8 cellular contexts compared by ENCODE assay signal in genomic region chr12:754871-755562, GRCh38. TPM values are rescaled to one million over a fixed set of nuclear protein-coding genes. Genes with fewer than 3 reads are reported as not detected.
DNase-seq lines count a peak whose midpoint lies in the region; ATAC-seq and TF ChIP-seq lines count a peak whose summit lies in the region.

No MANE protein-coding gene starts in this region.

- POLR2A ChIA-PET in naive thymus-derived CD8-positive, alpha-beta T cell (lab: Charles Lee): interaction anchor here (1.0 to 5.8 kb wide), 6 partner anchors 10 to 176 kb away, joined by 3 to 85 read pairs (median 4); no protein-coding TSS in a partner anchor

- no peaks in the 10 kb centered on the region for H3K9me2 ChIP-seq in SU-DHL-6 (replicated peaks; ENCODE audit: insufficient read depth, low read length)

- peaks cover 28% of the 10 kb centered on the region for H3K4me1 ChIP-seq in HUES64 (ENCODE audit: insufficient read depth, low read length)

- H3K27ac ChIP-seq in HUES64 (ENCODE audit: low read depth, low read length): no peak overlapping the region
- H3K27ac ChIP-seq in SU-DHL-6 (ENCODE audit: low read depth, low read length): peak overlapping the region; percentile 33; the same call in 1 of the 2 replicates

- H3F3A ChIP-seq in SU-DHL-6 (ENCODE audit: insufficient read depth): peaks cover 28% of the 10 kb centered on the region

- DNase-seq in NCI-H146 (lab: John Stamatoyannopoulos, UW) (peak; percentile 19), NCI-H146 treated with DMSO at 0.1 percent for 48 hours (lab: John Stamatoyannopoulos, UW; ENCODE audit: unreplicated experiment) (no peak), SHP77 (lab: John Stamatoyannopoulos, UW) (no peak), cerebellar nuclear complex (lab: John Stamatoyannopoulos, UW) (no peak)
- peak in 2 of 3 experiments; percentile 18 to 33 for DNase-seq in effector memory CD8-positive, alpha-beta T cell
- DNase-seq in naive thymus-derived CD8-positive, alpha-beta T cell: peak in 5 of 10 donors; percentile 4 to 49 (median 38)

- H3K27me3 Mint-ChIP-seq in effector memory CD8-positive, alpha-beta T cell: no peaks in the 10 kb centered on the region
- no peaks in the 10 kb centered on the region for H3K27me3 Mint-ChIP-seq in naive thymus-derived CD8-positive, alpha-beta T cell

- peak; percentile 12 for TF ChIP-seq CTCF in SU-DHL-6 (IDR thresholded peaks at IDR 0.05; ENCODE audit: insufficient read depth, low read length, poor library complexity, severe bottlenecking)

- H3K4me3 ChIP-seq in HUES64 (ENCODE audit: low read length): peak overlapping the region; percentile 81
- peak overlapping the region; percentile 83 for H3K4me3 ChIP-seq in SU-DHL-6 (ENCODE audit: insufficient read depth, low read length, poor library complexity, severe bottlenecking)

- no peak overlapping the region for H2AFZ ChIP-seq in SU-DHL-6 (ENCODE audit: low read depth, low read length, severe bottlenecking)

- no peaks in the 10 kb centered on the region for H3K9me3 Mint-ChIP-seq in effector memory CD8-positive, alpha-beta T cell
- no peaks in the 10 kb centered on the region for H3K9me3 Mint-ChIP-seq in naive thymus-derived CD8-positive, alpha-beta T cell

- H3K27me3 ChIP-seq in HUES64 (ENCODE audit: insufficient read depth, low read length) (no peaks in the 10 kb centered on the region; the same call in 1 of the 2 replicates), SU-DHL-6 (ENCODE audit: low read length) (no peaks in the 10 kb centered on the region)

- 29% methylated on average over 4 of the region's 7 CpGs for WGBS in HUES64

- H3K79me2 ChIP-seq in SU-DHL-6 (ENCODE audit: insufficient read depth, low read length): peaks cover 70% of the 10 kb centered on the region

- ATAC-seq in effector memory CD8-positive, alpha-beta T cell (replicated peaks): peak; percentile 9
- peak in 1 of 2 donors; percentile 4 for ATAC-seq in naive thymus-derived CD8-positive, alpha-beta T cell

- peak overlapping the region in 1 of 2 donors; percentile 96 for H3K27ac Mint-ChIP-seq in effector memory CD8-positive, alpha-beta T cell
- peak overlapping the region; percentile 85 to 98 (median 92) for H3K27ac Mint-ChIP-seq in naive thymus-derived CD8-positive, alpha-beta T cell

- H3K9ac ChIP-seq in HUES64 (ENCODE audit: low read depth, low read length): no peak overlapping the region
- H3K9ac ChIP-seq in SU-DHL-6 (ENCODE audit: low read length): peak overlapping the region; percentile 85

- no peaks in the 10 kb centered on the region for H3K9me3 ChIP-seq in HUES64 (ENCODE audit: insufficient read depth, low read depth, low read length)
- H3K9me3 ChIP-seq in SU-DHL-6 (ENCODE audit: insufficient read depth, low read length): no peaks in the 10 kb centered on the region

- peaks cover 17 to 23% of the 10 kb centered on the region in 2 donors for H3K4me1 Mint-ChIP-seq in effector memory CD8-positive, alpha-beta T cell (ENCODE audit: low read depth in 2 of 2)
- H3K4me1 Mint-ChIP-seq in naive thymus-derived CD8-positive, alpha-beta T cell: peaks cover 10 to 52% (median 37%) of the 10 kb centered on the region in 4 donors

- peak overlapping the region in 1 of 2 donors; percentile 91 for H3K4me3 Mint-ChIP-seq in effector memory CD8-positive, alpha-beta T cell
- H3K4me3 Mint-ChIP-seq in naive thymus-derived CD8-positive, alpha-beta T cell: peak overlapping the region in 9 of 10 donors; percentile 89 to 98 (median 96)

- peaks cover 29% of the 10 kb centered on the region for H3K36me3 Mint-ChIP-seq in effector memory CD8-positive, alpha-beta T cell (ENCODE audit: insufficient read depth)
- peaks cover 0 to 1% (median 0%) of the 10 kb centered on the region in 3 donors for H3K36me3 Mint-ChIP-seq in naive thymus-derived CD8-positive, alpha-beta T cell

- H3K36me3 ChIP-seq in HUES64 (ENCODE audit: insufficient read depth, low read length): 0 out of 2 replicates have a peak, but pooled peaks cover 2% of the 10 kb centered on the region
- H3K36me3 ChIP-seq in SU-DHL-6 (ENCODE audit: low read length): peaks cover 4% of the 10 kb centered on the region

- peak overlapping the region; percentile 96 for H3K4me2 ChIP-seq in SU-DHL-6 (ENCODE audit: low read depth, low read length, poor library complexity, severe bottlenecking)

- peaks cover 16% of the 10 kb centered on the region for H4K20me1 ChIP-seq in SU-DHL-6 (ENCODE audit: low read depth, low read length)

RNA-seq across cellular contexts. Expression of gene WNK1, which starts 2.6 kb away (rescaled TPM):
- polyA plus RNA-seq in HUES64 (2013, experiment 1 of 2): 77.0 TPM
- 81.1 TPM for polyA plus RNA-seq in HUES64 (2013, experiment 2 of 2)
- 100 to 1,000 TPM; 142 to 158 TPM for total RNA-seq in naive thymus-derived CD8-positive, alpha-beta T cell
- polyA plus RNA-seq in naive thymus-derived CD8-positive, alpha-beta T cell: 10 to 100 TPM; 19.5 to 31.0 (median 26.7) TPM

Comparison
In these comparisons a context has a peak if more than half of its experiments do, and no peak if none do; other contexts are left out.
1. DNase-seq: peak in NCI-H146 (single experiment) and effector memory CD8-positive, alpha-beta T cell (2 of 3); none in NCI-H146 treated with DMSO at 0.1 percent for 48 hours (single experiment), SHP77 (0 of 2) and cerebellar nuclear complex (0 of 2).